ENCODE assay signal across 32 cellular contexts in the genomic region with DNA sequence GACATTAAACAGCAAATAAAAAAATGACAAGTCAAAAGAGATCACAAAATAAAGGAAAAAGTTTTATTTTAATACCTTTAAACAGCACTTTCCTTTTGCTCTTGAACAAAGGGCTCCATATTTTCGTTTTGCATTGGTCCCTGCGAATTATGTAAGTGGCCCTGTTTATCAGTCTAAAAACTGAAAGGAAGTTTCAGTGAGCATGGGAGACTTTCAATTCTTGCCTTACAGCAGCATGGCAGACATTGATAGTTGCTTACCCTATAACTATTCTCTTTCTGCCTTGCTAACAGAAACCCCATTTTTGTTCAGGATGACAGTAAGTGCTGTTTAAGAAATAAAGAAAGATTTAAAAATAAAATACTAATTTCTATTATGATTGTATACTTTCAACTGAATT.
"Had no signal": no experiment of that assay in that cellular context is flagged by ENCODE, and none has a peak within 500 bp of the region (broad histone marks: within the 10 kb centered on the region; RNA-seq: fewer than 3 reads in every experiment).

No MANE protein-coding gene starts in this region.

- H3K27ac ChIP-seq: ascending aorta, cardiac muscle cell, colonic mucosa, dorsolateral prefrontal cortex, hepatocyte, left ventricle myocardium inferior, thoracic aorta, uterus, VCaP had no signal

- H3K36me3 ChIP-seq: ascending aorta, cardiac muscle cell, colonic mucosa, left ventricle myocardium inferior, thoracic aorta, uterus had no signal

- H3K4me1 ChIP-seq: uterus had no signal

- H3K9me3 ChIP-seq: ascending aorta, colonic mucosa, left ventricle myocardium inferior, mucosa of descending colon, thoracic aorta, uterus had no signal

- H3K27ac Mint-ChIP-seq: activated naive CD4-positive, alpha-beta T cell treated with anti-CD3 and anti-CD28 coated beads, Interleukin-2, amount 10 ng/mL, durations not matched to agents 7 days and 5 days; activated naive CD8-positive, alpha-beta T cell treated with anti-CD3 and anti-CD28 coated beads, Interleukin-2, amount 10 ng/mL, durations not matched to agents 7 days and 5 days; activated T-helper 1 cell treated with anti-CD3 and anti-CD28 coated beads, Interleukin-12 subunit alpha, Interleukin-12 subunit beta, Interleukin-2, Interleukin-4 antibody, amounts not matched to agents 30 ng/mL and 10 ng/mL and 1 ng/mL, durations not matched to agents 14 hours and 24 hours and 36 hours; brain; natural killer cell treated with Interleukin-12 subunit alpha and Interleukin-12 subunit beta and Interleukin-15 and Interleukin-18, amount 100 ng/mL, for 72 hours; stimulated activated effector memory CD8-positive, alpha-beta T cell treated with anti-CD3 and anti-CD28 coated beads, Interleukin-12 subunit alpha, Interleukin-12 subunit beta, amount 100 ng/mL, for 72 hours; stimulated activated naive CD8-positive, alpha-beta T cell treated with anti-CD3 and anti-CD28 coated beads, Interleukin-15, Interleukin-2, amounts not matched to agents 100 ng/mL and 50 ng/mL, for 24 hours had no signal

- DNase-seq: activated CD4-positive, alpha-beta T cell treated with anti-CD3 and anti-CD28 coated beads for 4 hours; activated CD4-positive, alpha-beta T cell treated with anti-CD3 and anti-CD28 coated beads, Interleukin-2, amount 50 U/mL, for 4 hours; activated CD8-positive, alpha-beta memory T cell treated with anti-CD3 and anti-CD28 coated beads, Interleukin-2, amount 50 U/mL, for 4 hours; activated gamma-delta T cell; activated naive CD4-positive, alpha-beta T cell treated with anti-CD3 and anti-CD28 coated beads, Interleukin-2, amount 10 ng/mL, durations not matched to agents 7 days and 5 days; activated naive CD8-positive, alpha-beta T cell treated with anti-CD3 and anti-CD28 coated beads, Interleukin-2, amount 10 ng/mL, durations not matched to agents 7 days and 5 days; activated T-cell treated with anti-CD3 and anti-CD28 coated beads, Interleukin-2, amount 50 U/mL, for 1 hour; cerebellar nuclear complex; colonic mucosa; dorsolateral prefrontal cortex; effector memory CD4-positive, alpha-beta T cell; glutamatergic neuron; islet precursor cell; left ventricle myocardium inferior; mesendoderm; mucosa of descending colon; right cardiac atrium; stimulated activated CD4-positive, alpha-beta T cell treated with anti-CD3 and anti-CD28 coated beads, Interleukin-12 subunit alpha, Interleukin-12 subunit beta, amount 100 ng/mL, for 4 hours; stimulated activated CD4-positive, alpha-beta T cell treated with anti-CD3 and anti-CD28 coated beads, Interleukin-4, amount 100 ng/mL, for 1 hour; trophoblast cell; uterus had no signal

- H3K4me3 Mint-ChIP-seq: activated naive CD4-positive, alpha-beta T cell treated with anti-CD3 and anti-CD28 coated beads, Interleukin-2, amount 10 ng/mL, durations not matched to agents 7 days and 5 days; activated naive CD8-positive, alpha-beta T cell treated with anti-CD3 and anti-CD28 coated beads, Interleukin-2, amount 10 ng/mL, durations not matched to agents 7 days and 5 days; activated T-helper 1 cell treated with anti-CD3 and anti-CD28 coated beads, Interleukin-12 subunit alpha, Interleukin-12 subunit beta, Interleukin-2, Interleukin-4 antibody, amounts not matched to agents 30 ng/mL and 10 ng/mL and 1 ng/mL, durations not matched to agents 14 hours and 24 hours and 36 hours; brain; natural killer cell treated with Interleukin-12 subunit alpha and Interleukin-12 subunit beta and Interleukin-15 and Interleukin-18, amount 100 ng/mL, for 72 hours; stimulated activated effector memory CD8-positive, alpha-beta T cell treated with anti-CD3 and anti-CD28 coated beads, Interleukin-12 subunit alpha, Interleukin-12 subunit beta, amount 100 ng/mL, for 72 hours; stimulated activated naive CD8-positive, alpha-beta T cell treated with anti-CD3 and anti-CD28 coated beads, Interleukin-15, Interleukin-2, amounts not matched to agents 100 ng/mL and 50 ng/mL, for 24 hours had no signal

- ATAC-seq: mucosa of descending colon; natural killer cell treated with Interleukin-12 subunit alpha and Interleukin-12 subunit beta and Interleukin-15 and Interleukin-18, amount 100 ng/mL, for 72 hours; right cardiac atrium; stimulated activated effector memory CD8-positive, alpha-beta T cell treated with anti-CD3 and anti-CD28 coated beads, Interleukin-12 subunit alpha, Interleukin-12 subunit beta, amount 100 ng/mL, for 72 hours had no signal

- H3K27me3 ChIP-seq: ascending aorta, cardiac muscle cell, colonic mucosa, dorsolateral prefrontal cortex, hepatocyte, uterus had no signal

- H3K27me3 Mint-ChIP-seq: activated naive CD4-positive, alpha-beta T cell treated with anti-CD3 and anti-CD28 coated beads, Interleukin-2, amount 10 ng/mL, durations not matched to agents 7 days and 5 days; natural killer cell treated with Interleukin-12 subunit alpha and Interleukin-12 subunit beta and Interleukin-15 and Interleukin-18, amount 100 ng/mL, for 72 hours; stimulated activated naive CD8-positive, alpha-beta T cell treated with anti-CD3 and anti-CD28 coated beads, Interleukin-15, Interleukin-2, amounts not matched to agents 100 ng/mL and 50 ng/mL, for 24 hours had no signal

- H3K9me3 Mint-ChIP-seq: activated naive CD4-positive, alpha-beta T cell treated with anti-CD3 and anti-CD28 coated beads, Interleukin-2, amount 10 ng/mL, durations not matched to agents 7 days and 5 days; activated naive CD8-positive, alpha-beta T cell treated with anti-CD3 and anti-CD28 coated beads, Interleukin-2, amount 10 ng/mL, durations not matched to agents 7 days and 5 days; activated T-helper 1 cell treated with anti-CD3 and anti-CD28 coated beads, Interleukin-12 subunit alpha, Interleukin-12 subunit beta, Interleukin-2, Interleukin-4 antibody, amounts not matched to agents 30 ng/mL and 10 ng/mL and 1 ng/mL, durations not matched to agents 14 hours and 24 hours and 36 hours; brain; natural killer cell treated with Interleukin-12 subunit alpha and Interleukin-12 subunit beta and Interleukin-15 and Interleukin-18, amount 100 ng/mL, for 72 hours; stimulated activated effector memory CD8-positive, alpha-beta T cell treated with anti-CD3 and anti-CD28 coated beads, Interleukin-12 subunit alpha, Interleukin-12 subunit beta, amount 100 ng/mL, for 72 hours; stimulated activated naive CD8-positive, alpha-beta T cell treated with anti-CD3 and anti-CD28 coated beads, Interleukin-15, Interleukin-2, amounts not matched to agents 100 ng/mL and 50 ng/mL, for 24 hours had no signal

- H3K4me3 ChIP-seq: ascending aorta, cardiac muscle cell, colonic mucosa, dorsolateral prefrontal cortex, hepatocyte, left ventricle myocardium inferior, lung, mucosa of descending colon, thoracic aorta, uterus had no signal

- H3K36me3 Mint-ChIP-seq: activated naive CD4-positive, alpha-beta T cell treated with anti-CD3 and anti-CD28 coated beads, Interleukin-2, amount 10 ng/mL, durations not matched to agents 7 days and 5 days; brain; natural killer cell treated with Interleukin-12 subunit alpha and Interleukin-12 subunit beta and Interleukin-15 and Interleukin-18, amount 100 ng/mL, for 72 hours had no signal
